12 cellular contexts compared by ENCODE assay signal in genomic region chr16:21646091-21646490, GRCh38. TPM values are rescaled to one million over a fixed set of nuclear protein-coding genes. Genes with fewer than 3 reads are reported as not detected.
DNase-seq lines count a peak whose midpoint lies in the region; ATAC-seq and TF ChIP-seq lines count a peak whose summit lies in the region.
"Had no signal": no experiment of that assay in that cellular context is flagged by ENCODE, and none has a peak within 500 bp of the region (broad histone marks: within the 10 kb centered on the region; RNA-seq: fewer than 3 reads in every experiment).

No MANE protein-coding gene starts in this region.

- no peak overlapping the region for H3T11ph ChIP-seq in H9 (ENCODE audit: low read length)

- ATAC-seq in sciatic nerve, result peak; percentile 41

- no peak overlapping the region for H2BK5ac ChIP-seq in H9 (ENCODE audit: insufficient read length, low read length)

- no peak overlapping the region for H3K4me3 Mint-ChIP-seq in H9

- no peak overlapping the region for H2AFZ ChIP-seq in H9 (ENCODE audit: low read length)

- H3K4me1 ChIP-seq in esophagus squamous epithelium, result peaks cover 0 to 69% (median 10%) of the 10 kb centered on the region in 3 donors
- H3K4me1 ChIP-seq in H9 (ENCODE audit: insufficient read depth, low read length), result no peaks in the 10 kb centered on the region

- H3K27me3 ChIP-seq in esophagus squamous epithelium (no peaks in the 10 kb centered on the region), H9 (ENCODE audit: insufficient read depth, low read length) (no peaks in the 10 kb centered on the region)

- H3K4ac ChIP-seq in H9 (ENCODE audit: low read depth, low read length), result no peak overlapping the region

- H3K79me1 ChIP-seq in H9 (ENCODE audit: insufficient read depth, low read depth, low read length, poor library complexity, severe bottlenecking), result no peaks in the 10 kb centered on the region

- no peak overlapping the region for H2BK15ac ChIP-seq in H9 (ENCODE audit: low read depth, low read length)

- no peak overlapping the region for H2BK120ac ChIP-seq in H9 (ENCODE audit: low read depth, low read length, poor library complexity, severe bottlenecking)

- no peaks in the 10 kb centered on the region for H3K9me3 Mint-ChIP-seq in H9

- H3K18ac ChIP-seq in H9 (ENCODE audit: insufficient read length, low read depth, low read length), result no peak overlapping the region

- no peaks in the 10 kb centered on the region; a peak in 1 of 7 replicates for H3K36me3 Mint-ChIP-seq in H9 (ENCODE audit: insufficient read depth in 1 of 3, low read depth in 3 of 3)

- no peak overlapping the region for H4K5ac ChIP-seq in H9 (ENCODE audit: insufficient read length, low read depth, low read length)

- no peaks in the 10 kb centered on the region for H3K27me3 Mint-ChIP-seq in H9 (ENCODE audit: low read depth)

- intact Hi-C loops in esophagus squamous epithelium (cut with DNase I), result no loop called here
- intact Hi-C loops in sciatic nerve (cut with DNase I), result no loop called here

- peaks cover 1% of the 10 kb centered on the region; the same call in 1 of the 2 replicates for H3K79me2 ChIP-seq in H9 (ENCODE audit: insufficient read depth, low read length)

- no peak overlapping the region for H2BK12ac ChIP-seq in H9 (ENCODE audit: insufficient read length, low read depth, low read length)

- TF ChIP-seq POLR2A in esophagus squamous epithelium (IDR thresholded peaks at IDR 0.05), result no peak

- no peak overlapping the region for H3K9ac ChIP-seq in H9 (ENCODE audit: extremely low read depth, insufficient read length, low read length)

- no peaks in the 10 kb centered on the region for H3K23me2 ChIP-seq in H9 (ENCODE audit: insufficient read length, low read depth, low read length, poor library complexity, severe bottlenecking)

- no peak overlapping the region for H3K27ac Mint-ChIP-seq in H9

- H4K8ac ChIP-seq in H9 (replicated peaks; ENCODE audit: insufficient read length, low read depth, low read length), result no peak overlapping the region

- H2BK20ac ChIP-seq in H9 (ENCODE audit: low read depth, low read length, poor library complexity, severe bottlenecking), result no peak overlapping the region

- H3K23ac ChIP-seq in H9 (ENCODE audit: insufficient read length, low read depth, low read length), result no peak overlapping the region

- H4K20me1 ChIP-seq in H9 (ENCODE audit: control insufficient read depth, insufficient read depth, insufficient read length), result no peaks in the 10 kb centered on the region

- H3K14ac ChIP-seq in H9 (ENCODE audit: insufficient read depth, low read length), result no peak overlapping the region

- 60 to 70% methylated on average over 5 of the region's 5 CpGs for WGBS in esophagus squamous epithelium, 2 donors
- no CpG with 5 or more reads among the region's 5 CpGs for WGBS in H9 (ENCODE audit: extremely low coverage, insufficient read length, low lambda C conversion rate)

- DNase-seq in COLO829 (ENCODE audit: low spot score), result peak; percentile 57
- DNase-seq in RPMI7951 (ENCODE audit: low read depth), result peak; percentile 18
- no peak for DNase-seq in esophagus squamous epithelium (lab: John Stamatoyannopoulos, UW)
- no peak for DNase-seq in sciatic nerve (ENCODE audit: low spot score)
- no peak for DNase-seq in occipital lobe (lab: John Stamatoyannopoulos, UW)
- DNase-seq in H9, result no peak
- no peak for DNase-seq in NCI-H2227 (lab: John Stamatoyannopoulos, UW; ENCODE audit: unreplicated experiment)
- DNase-seq in NCI-H446 treated with DMSO at 0.1 percent for 48 hours (lab: John Stamatoyannopoulos, UW), result no peak
- DNase-seq: activated CD4-positive, CD25-positive, alpha-beta regulatory T cell treated with anti-CD3 and anti-CD28 coated beads, Interleukin-2, amount 50 U/mL, for 72 hours; effector CD8-positive, alpha-beta T cell had no signal

- no peak overlapping the region for H2AK5ac ChIP-seq in H9 (ENCODE audit: insufficient read length, low read length)

- peak overlapping the region in 3 of 4 donors; percentile 17 to 58 (median 18) for H3K27ac ChIP-seq in esophagus squamous epithelium
- H3K27ac ChIP-seq in H9 (ENCODE audit: insufficient read length, low read depth, low read length), result no peak overlapping the region

- TF ChIP-seq CTCF in esophagus squamous epithelium (IDR thresholded peaks at IDR 0.05) (no peak), H9 (conservative IDR thresholded peaks at IDR 0.05) (no peak)

- H3K4me2 ChIP-seq in H9 (ENCODE audit: insufficient read depth, insufficient read length, low read length), result no peak overlapping the region

- H3K36me3 ChIP-seq in esophagus squamous epithelium, result peaks cover 0 to 22% (median 0%) of the 10 kb centered on the region in 3 donors

- H3K9me3 ChIP-seq in esophagus squamous epithelium (no peaks in the 10 kb centered on the region), H9 (ENCODE audit: control insufficient read depth, low read depth, low read length) (no peaks in the 10 kb centered on the region)

- no peak overlapping the region for H3K56ac ChIP-seq in H9 (ENCODE audit: insufficient read length, low read depth, low read length)

- H4K91ac ChIP-seq in H9 (ENCODE audit: insufficient read length, low read depth, low read length), result no peak overlapping the region

- no peak overlapping the region for H3K4me3 ChIP-seq in esophagus squamous epithelium

- no peaks in the 10 kb centered on the region for H3K4me1 Mint-ChIP-seq in H9

RNA-seq across cellular contexts. Expression of gene IGSF6, which starts 6.3 kb away (rescaled TPM):
- total RNA-seq in RPMI7951 (2014; rRNA removed; shearing (Covaris generic)), result not detected in 2 replicates
- total RNA-seq in esophagus squamous epithelium (1 to 10 TPM in 2 of 4 donors, under 1 TPM in 2; 0.18 to 3.6 (median 1.3) TPM), sciatic nerve (9.1 TPM), occipital lobe (3.1 TPM), H9 (2021) (not detected in 2 replicates)
- total RNA-seq: M059J, mammary epithelial cell had no signal

RNA-seq across cellular contexts. Expression of gene OTOA, which starts 17.7 kb away (rescaled TPM):
- total RNA-seq in RPMI7951 (2014; rRNA removed; shearing (Covaris generic)), result not detected in 2 replicates
- under 1 TPM in 2 of 4 donors, not detected in 2; 0.11 to 0.38 TPM for total RNA-seq in esophagus squamous epithelium
- total RNA-seq in sciatic nerve, result 0.31 TPM
- 1.1 TPM for total RNA-seq in occipital lobe
- total RNA-seq in H9 (2021), result 0.11 and 0.13 TPM in 2 replicates
- total RNA-seq: M059J had no signal

RNA-seq across cellular contexts. Expression of gene METTL9, which starts 46.7 kb away (rescaled TPM):
- total RNA-seq in RPMI7951 (2014; rRNA removed; shearing (Covaris generic)), result 120 and 125 TPM in 2 replicates
- total RNA-seq in esophagus squamous epithelium (100 to 1,000 TPM in 3 of 4 donors, 10 to 100 TPM in 1; 82.3 to 169 (median 140) TPM), sciatic nerve (80.1 TPM), occipital lobe (215 TPM), H9 (2021) (108 TPM in 2 replicates)

Comparison
In these comparisons a context has a peak if more than half of its experiments do, and no peak if none do; other contexts are left out.
1. DNase-seq: peak in COLO829 (single experiment) and RPMI7951 (single experiment); none in esophagus squamous epithelium (single experiment), sciatic nerve (single experiment), occipital lobe (single experiment), H9 (single experiment), NCI-H2227 (single experiment) and NCI-H446 treated with DMSO at 0.1 percent for 48 hours (single experiment).